Comparison of ENCODE assay signal across 23 cellular contexts in the genomic region with DNA sequence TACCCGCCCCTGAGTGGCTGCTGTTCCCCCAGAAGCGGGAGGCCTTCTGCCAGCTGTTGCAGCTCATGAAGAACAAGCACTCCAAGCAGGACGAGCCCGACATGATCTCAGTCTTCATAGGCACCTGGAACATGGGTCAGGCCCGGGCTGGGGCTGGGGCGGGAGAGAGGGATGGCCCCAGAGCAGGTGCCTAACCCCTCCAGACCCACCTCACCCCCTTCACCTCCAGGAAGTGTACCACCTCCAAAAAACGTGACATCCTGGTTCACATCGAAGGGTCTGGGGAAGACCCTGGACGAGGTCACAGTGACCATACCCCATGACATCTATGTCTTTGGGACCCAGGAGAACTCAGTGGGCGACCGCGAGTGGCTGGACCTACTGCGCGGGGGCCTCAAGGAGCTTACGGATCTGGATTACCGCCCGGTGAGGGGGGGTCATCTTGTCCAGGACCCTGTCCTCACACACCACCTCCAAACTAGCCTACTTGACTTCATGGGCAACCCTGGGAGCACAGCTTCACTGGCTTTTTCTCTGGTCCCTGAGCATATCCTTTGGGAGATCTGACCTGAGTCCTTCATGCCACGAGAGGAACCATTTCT. TPM values are rescaled to one million over a fixed set of nuclear protein-coding genes. Genes with fewer than 3 reads are reported as not detected.
"Had no signal": no experiment of that assay in that cellular context is flagged by ENCODE, and none has a peak within 500 bp of the region (broad histone marks: within the 10 kb centered on the region; RNA-seq: fewer than 3 reads in every experiment).

No MANE protein-coding gene starts in this region.

- H3K4me3 Mint-ChIP-seq: activated CD4-positive, alpha-beta T cell treated with anti-CD3 and anti-CD28 coated beads for 36 hours; activated CD8-positive, alpha-beta T cell treated with anti-CD3 and anti-CD28 coated beads for 36 hours; nephron progenitor cell had no signal

- H3K4me3 ChIP-seq: dorsolateral prefrontal cortex, esophagus muscularis mucosa, hepatocyte, right atrium auricular region, SK-N-MC, skin epidermis, upper lobe of left lung had no signal

- H3K27me3 ChIP-seq: dorsolateral prefrontal cortex, esophagus muscularis mucosa, hepatocyte, right atrium auricular region, upper lobe of left lung had no signal

- H3K27ac ChIP-seq: dorsolateral prefrontal cortex, esophagus muscularis mucosa, hepatocyte, SK-N-MC, skin epidermis, upper lobe of left lung, VCaP had no signal

- ATAC-seq: activated CD4-positive, alpha-beta T cell treated with anti-CD3 and anti-CD28 coated beads for 36 hours; activated CD8-positive, alpha-beta T cell treated with anti-CD3 and anti-CD28 coated beads for 36 hours had no signal

- H3K27me3 Mint-ChIP-seq: activated CD4-positive, alpha-beta T cell treated with anti-CD3 and anti-CD28 coated beads for 36 hours; activated CD8-positive, alpha-beta T cell treated with anti-CD3 and anti-CD28 coated beads for 36 hours; progenitor cell of endocrine pancreas had no signal

- DNase-seq: activated CD4-positive, alpha-beta T cell treated with anti-CD3 and anti-CD28 coated beads for 36 hours; activated CD8-positive, alpha-beta T cell treated with anti-CD3 and anti-CD28 coated beads for 36 hours; activated naive CD4-positive, alpha-beta T cell treated with anti-CD3 and anti-CD28 coated beads, Interleukin-2, amount 50 U/mL, for 16 hours; dorsolateral prefrontal cortex; mesendoderm; nephron progenitor cell; occipital lobe; stimulated activated CD4-positive, alpha-beta T cell treated with anti-CD3 and anti-CD28 coated beads, Interleukin-15, amount 100 ng/mL, for 24 hours; stimulated activated CD4-positive, alpha-beta T cell treated with anti-CD3 and anti-CD28 coated beads, Interleukin-4, amount 100 ng/mL, for 1 hour; stimulated activated naive CD4-positive, alpha-beta T cell treated with Interleukin-2 at 50 U/mL for 16 hours had no signal

- H3K9me3 ChIP-seq: esophagus muscularis mucosa, right atrium auricular region, upper lobe of left lung had no signal

- H3K27ac Mint-ChIP-seq: activated CD4-positive, alpha-beta T cell treated with anti-CD3 and anti-CD28 coated beads for 36 hours; activated CD8-positive, alpha-beta T cell treated with anti-CD3 and anti-CD28 coated beads for 36 hours; activated T-helper 2 cell treated with anti-CD3 and anti-CD28 coated beads, Interferon-gamma antibody, Interleukin-2, Interleukin-4, amounts not matched to agents 10 μg/mL and 5 μg/mL and 100 μg/mL, durations not matched to agents 14 hours and 24 hours and 36 hours; progenitor cell of endocrine pancreas had no signal

- H3K9me3 Mint-ChIP-seq: activated CD8-positive, alpha-beta T cell treated with anti-CD3 and anti-CD28 coated beads for 36 hours; activated T-helper 2 cell treated with anti-CD3 and anti-CD28 coated beads, Interferon-gamma antibody, Interleukin-2, Interleukin-4, amounts not matched to agents 10 μg/mL and 5 μg/mL and 100 μg/mL, durations not matched to agents 14 hours and 24 hours and 36 hours; nephron progenitor cell had no signal

RNA-seq across cellular contexts. Expression of a gene that starts 13.1 kb away (rescaled TPM):
- total RNA-seq: activated CD4-positive, alpha-beta T cell treated with anti-CD3 and anti-CD28 coated beads for 36 hours; activated CD8-positive, alpha-beta T cell treated with anti-CD3 and anti-CD28 coated beads for 36 hours; activated T-helper 2 cell treated with anti-CD3 and anti-CD28 coated beads, Interferon-gamma antibody, Interleukin-2, Interleukin-4, amounts not matched to agents 10 μg/mL and 5 μg/mL and 100 μg/mL, durations not matched to agents 14 hours and 24 hours and 36 hours; glomerular endothelial cell; hepatocyte; left ventricle myocardium superior; occipital lobe; progenitor cell of endocrine pancreas; right atrium auricular region; T-helper 1 cell treated with Interleukin-12 subunit alpha and Interleukin-12 subunit beta and Interleukin-4 antibody, amounts not matched to agents 30 ng/mL and 1 ng/mL, for 36 hours; upper lobe of left lung had no signal
- polyA plus RNA-seq: hepatocyte, keratinocyte had no signal

RNA-seq across cellular contexts. Expression of a gene that starts 14.3 kb away (rescaled TPM):
- total RNA-seq: activated CD4-positive, alpha-beta T cell treated with anti-CD3 and anti-CD28 coated beads for 36 hours; activated CD8-positive, alpha-beta T cell treated with anti-CD3 and anti-CD28 coated beads for 36 hours; activated T-helper 2 cell treated with anti-CD3 and anti-CD28 coated beads, Interferon-gamma antibody, Interleukin-2, Interleukin-4, amounts not matched to agents 10 μg/mL and 5 μg/mL and 100 μg/mL, durations not matched to agents 14 hours and 24 hours and 36 hours; glomerular endothelial cell; progenitor cell of endocrine pancreas; T-helper 1 cell treated with Interleukin-12 subunit alpha and Interleukin-12 subunit beta and Interleukin-4 antibody, amounts not matched to agents 30 ng/mL and 1 ng/mL, for 36 hours had no signal
- polyA plus RNA-seq: keratinocyte had no signal

RNA-seq across cellular contexts. Expression of a gene that starts 38.9 kb away (rescaled TPM):
- total RNA-seq: activated CD4-positive, alpha-beta T cell treated with anti-CD3 and anti-CD28 coated beads for 36 hours; activated CD8-positive, alpha-beta T cell treated with anti-CD3 and anti-CD28 coated beads for 36 hours; activated T-helper 2 cell treated with anti-CD3 and anti-CD28 coated beads, Interferon-gamma antibody, Interleukin-2, Interleukin-4, amounts not matched to agents 10 μg/mL and 5 μg/mL and 100 μg/mL, durations not matched to agents 14 hours and 24 hours and 36 hours; glomerular endothelial cell; occipital lobe; right atrium auricular region; T-helper 1 cell treated with Interleukin-12 subunit alpha and Interleukin-12 subunit beta and Interleukin-4 antibody, amounts not matched to agents 30 ng/mL and 1 ng/mL, for 36 hours had no signal
